ENCODE assay signal across 1 cellular context in the genomic region with DNA sequence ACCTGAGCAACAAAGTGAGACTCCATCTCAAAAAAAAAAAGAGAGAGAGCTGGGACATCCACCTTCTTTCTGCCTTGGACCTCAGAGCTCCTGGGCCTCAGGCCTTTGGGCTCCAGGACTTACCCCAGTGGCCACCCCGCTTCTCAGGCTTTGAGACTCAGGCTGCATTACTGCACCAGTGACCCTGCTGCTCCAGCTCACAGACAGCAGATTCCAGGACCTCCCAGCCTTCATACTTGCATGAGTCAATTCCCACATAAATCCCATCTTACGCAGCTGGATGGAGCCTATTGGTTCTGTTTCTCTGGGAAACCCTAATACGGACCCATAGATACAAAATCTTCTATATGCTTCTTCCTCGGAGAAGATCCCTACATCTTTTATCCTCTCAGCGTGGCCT.
TF ChIP-seq lines count a peak whose summit lies in the region.

No MANE protein-coding gene starts in this region.

TF ChIP-seq in K562, 482 proteins besides CTCF, POLR2A, EP300 and RAD21 (continued from another document):
- TF ChIP-seq RCOR1 (IDR thresholded peaks at IDR 0.05; ENCODE audit: borderline replicate concordance in 1 of 2, low read depth in 2 of 2, low read length in 2 of 2) (no peak), ZC3H8 (IDR thresholded peaks at IDR 0.05) (no peak), ZNF212 (CRISPR knock-in tag; IDR thresholded peaks at IDR 0.05) (no peak), C11orf30 (IDR thresholded peaks at IDR 0.05; ENCODE audit: low read depth) (no peak), MAFK (IDR thresholded peaks at IDR 0.05; ENCODE audit: low read length) (no peak), MEIS2 (IDR thresholded peaks at IDR 0.05; ENCODE audit: partially characterized antibody) (no peak), DMBX1 (CRISPR knock-in tag; IDR thresholded peaks at IDR 0.05; ENCODE audit: borderline replicate concordance) (no peak), XRCC4 (IDR thresholded peaks at IDR 0.05; ENCODE audit: extremely low read depth, insufficient read depth, insufficient read length) (no peak), RHOXF2B (CRISPR knock-in tag; conservative IDR thresholded peaks at IDR 0.05) (no peak), ZKSCAN1 (IDR thresholded peaks at IDR 0.05; ENCODE audit: low read depth, low read length) (no peak), POU5F1 (IDR thresholded peaks at IDR 0.05; ENCODE audit: borderline replicate concordance, low read depth, low read length, partially characterized antibody) (no peak), PPARD (CRISPR knock-in tag; IDR thresholded peaks at IDR 0.05) (no peak)
- TF ChIP-seq, protein P1, sequence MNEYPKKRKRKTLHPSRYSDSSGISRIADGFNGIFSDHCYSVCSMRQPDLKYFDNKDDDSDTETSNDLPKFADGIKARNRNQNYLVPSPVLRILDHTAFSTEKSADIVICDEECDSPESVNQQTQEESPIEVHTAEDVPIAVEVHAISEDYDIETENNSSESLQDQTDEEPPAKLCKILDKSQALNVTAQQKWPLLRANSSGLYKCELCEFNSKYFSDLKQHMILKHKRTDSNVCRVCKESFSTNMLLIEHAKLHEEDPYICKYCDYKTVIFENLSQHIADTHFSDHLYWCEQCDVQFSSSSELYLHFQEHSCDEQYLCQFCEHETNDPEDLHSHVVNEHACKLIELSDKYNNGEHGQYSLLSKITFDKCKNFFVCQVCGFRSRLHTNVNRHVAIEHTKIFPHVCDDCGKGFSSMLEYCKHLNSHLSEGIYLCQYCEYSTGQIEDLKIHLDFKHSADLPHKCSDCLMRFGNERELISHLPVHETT (CRISPR knock-in tag; conservative IDR thresholded peaks at IDR 0.05 in 1 of 2, IDR thresholded peaks at IDR 0.05 in 1 of 2) = no peak
